8 cellular contexts compared by ENCODE assay signal in genomic region chr9:89604463-89605180, GRCh38. TPM values are rescaled to one million over a fixed set of nuclear protein-coding genes. Genes with fewer than 3 reads are reported as not detected.
DNase-seq lines count a peak whose midpoint lies in the region; ATAC-seq, FAIRE-seq and TF ChIP-seq lines count a peak whose summit lies in the region.

GADD45G (plus strand) TSS chr9:89605012; CDS start chr9:89605122, 110 bp downstream.

- peak within 1 kb of the TSS; percentile 84 for H3K4me3 Mint-ChIP-seq in endodermal cell
- peak within 1 kb of the TSS; percentile 73 for H3K4me3 Mint-ChIP-seq in mesothelial cell of epicardium

- ATAC-seq in HG03439 (IDR thresholded peaks at IDR 0.05; ENCODE audit: unreplicated experiment): peak; percentile 57

- H3K27me3 ChIP-seq in endodermal cell (ENCODE audit: control insufficient read depth, insufficient read depth, low read length, poor library complexity, severe bottlenecking): peaks cover 14% of the 10 kb centered on the region

- H3K27ac ChIP-seq in endodermal cell (ENCODE audit: low read depth, low read length): peak within 1 kb of the TSS; percentile 96

- DNase-seq in NCI-H748 (lab: John Stamatoyannopoulos, UW; ENCODE audit: unreplicated experiment) (peak; percentile 98), endodermal cell (peak; percentile 96), mesothelial cell of epicardium (ENCODE audit: low spot score in 2 of 2, unreplicated experiment in 2 of 2) (peak; percentile 67 to 79), urothelium cell line (ENCODE audit: low spot score) (no peak)
- peak; percentile 63 for DNase-seq in activated CD8-positive, alpha-beta memory T cell treated with anti-CD3 and anti-CD28 coated beads, Interleukin-2, amount 50 U/mL, for 24 hours (ENCODE audit: extremely low read depth)
- peak; percentile 65 for DNase-seq in stimulated activated CD8-positive, alpha-beta memory T cell treated with anti-CD3 and anti-CD28 coated beads, Interleukin-15, amount 100 ng/mL, for 1 hour (ENCODE audit: low read depth)

- H3K9ac ChIP-seq in endodermal cell (ENCODE audit: extremely low read depth, low read length, poor library complexity, severe bottlenecking): peak within 1 kb of the TSS; percentile 66

- H3K9me3 Mint-ChIP-seq in endodermal cell (no peaks in the 10 kb centered on the region), mesothelial cell of epicardium (no peaks in the 10 kb centered on the region)

- H3K27me3 Mint-ChIP-seq in endodermal cell (ENCODE audit: insufficient read depth) (peaks cover 50% of the 10 kb centered on the region), mesothelial cell of epicardium (ENCODE audit: low read depth) (peaks cover 6% of the 10 kb centered on the region)

- 0 to 2% methylated on average over 17 to 40 of the region's 41 CpGs for WGBS in endodermal cell (ENCODE audit: insufficient coverage in 1 of 2, insufficient read length in 1 of 2), 2 experiments

- H3K27ac Mint-ChIP-seq in endodermal cell: peak within 1 kb of the TSS; percentile 93
- peak within 1 kb of the TSS; percentile 79 for H3K27ac Mint-ChIP-seq in mesothelial cell of epicardium

- peak within 1 kb of the TSS; percentile 85 for H3K4me3 ChIP-seq in endodermal cell (ENCODE audit: low read length)

- H3K36me3 Mint-ChIP-seq in endodermal cell (ENCODE audit: low read depth) (peaks cover 2% of the 10 kb centered on the region), mesothelial cell of epicardium (no peaks in the 10 kb centered on the region)

- peaks cover 23% of the 10 kb centered on the region for H3K4me1 Mint-ChIP-seq in endodermal cell
- peaks cover 30% of the 10 kb centered on the region for H3K4me1 Mint-ChIP-seq in mesothelial cell of epicardium

- TF ChIP-seq POLR2A in GM15510 (IDR thresholded peaks at IDR 0.05; ENCODE audit: borderline replicate concordance, extremely low read depth, insufficient read length): peak; percentile 19

- no peaks in the 10 kb centered on the region for H3K36me3 ChIP-seq in endodermal cell (ENCODE audit: control insufficient read depth, insufficient read depth, low read length)

- H3K4me1 ChIP-seq in endodermal cell (ENCODE audit: control insufficient read depth, insufficient read depth, low read length): peaks cover 9% of the 10 kb centered on the region

- TF ChIP-seq CTCF in endodermal cell (conservative IDR thresholded peaks at IDR 0.05) (peak; percentile 39), mesothelial cell of epicardium (IDR thresholded peaks at IDR 0.05; ENCODE audit: unreplicated experiment) (no peak)

- no peak for FAIRE-seq in urothelium cell line (lab: Jason Lieb, UNC)

- H3K9me3 ChIP-seq in endodermal cell (ENCODE audit: control insufficient read depth, low read length): no peaks in the 10 kb centered on the region

RNA-seq across cellular contexts. Expression of gene GADD45G, which starts in this region (rescaled TPM):
- total RNA-seq in endodermal cell (1 to 10 TPM; 5.1 to 9.6 TPM), mesothelial cell of epicardium (1.0 to 2.0 TPM (median 1.8 TPM) in 3 replicates)
- polyA plus RNA-seq in endodermal cell (2013, experiment 1 of 2): 66.1 TPM
- 58.2 TPM for polyA plus RNA-seq in endodermal cell (2013, experiment 2 of 2)
